In genomic region chr4:142563682-142564291, GRCh38 we compare ENCODE assay signal across 13 cellular contexts.
DNase-seq lines count a peak whose midpoint lies in the region; ATAC-seq and TF ChIP-seq lines count a peak whose summit lies in the region.
"Had no signal": no experiment of that assay in that cellular context is flagged by ENCODE, and none has a peak within 500 bp of the region (broad histone marks: within the 10 kb centered on the region; RNA-seq: fewer than 3 reads in every experiment).

No MANE protein-coding gene starts in this region.

- peaks cover 30% of the 10 kb centered on the region for H3K36me3 Mint-ChIP-seq in activated naive CD4-positive, alpha-beta T cell treated with anti-CD3 and anti-CD28 coated beads for 36 hours (ENCODE audit: low read depth)
- no peaks in the 10 kb centered on the region for H3K36me3 Mint-ChIP-seq in central memory CD8-positive, alpha-beta T cell (ENCODE audit: insufficient read depth)
- H3K36me3 Mint-ChIP-seq in activated CD8-positive, alpha-beta T cell treated with anti-CD3 and anti-CD28 coated beads for 36 hours (ENCODE audit: low read depth) = no peaks in the 10 kb centered on the region

- no peaks in the 10 kb centered on the region for H4K20me1 ChIP-seq in IMR-90 (ENCODE audit: insufficient read depth, low read length)

- no peak overlapping the region for H3K56ac ChIP-seq in IMR-90 (ENCODE audit: extremely low read depth, insufficient read depth, low read length)

- no peak for DNase-seq in activated naive CD4-positive, alpha-beta T cell treated with anti-CD3 and anti-CD28 coated beads for 36 hours
- no peak for DNase-seq in activated naive CD4-positive, alpha-beta T cell (lab: John Stamatoyannopoulos, UW)
- DNase-seq in IMR-90 (peak; percentile 36), renal cortical epithelial cell (ENCODE audit: low read depth) (peak; percentile 82), heart right ventricle (no peak)
- no peak for DNase-seq in central memory CD8-positive, alpha-beta T cell (ENCODE audit: low spot score in 2 of 2)
- DNase-seq in activated CD8-positive, alpha-beta T cell treated with anti-CD3 and anti-CD28 coated beads for 36 hours = no peak
- DNase-seq: anterior cingulate cortex, NCI-H446 treated with DMSO at 0.1 percent for 48 hours, SIG-M5, tibial artery had no signal

- BruUV-seq in IMR-90 (replicated peaks; lab: Mats Ljungman, UMichigan) = no TSS peak

- H2AK5ac ChIP-seq in IMR-90 (ENCODE audit: low read depth, low read length) = no peak overlapping the region

- no peak overlapping the region for H3K18ac ChIP-seq in IMR-90 (ENCODE audit: low read depth, low read length)

- no peak for TF ChIP-seq RAD21 in IMR-90 (IDR thresholded peaks at IDR 0.05; ENCODE audit: low read length)

- peaks cover 52% of the 10 kb centered on the region for H3K4me1 Mint-ChIP-seq in activated naive CD4-positive, alpha-beta T cell treated with anti-CD3 and anti-CD28 coated beads for 36 hours (ENCODE audit: low read depth)
- peaks cover 28% of the 10 kb centered on the region for H3K4me1 Mint-ChIP-seq in central memory CD8-positive, alpha-beta T cell
- H3K4me1 Mint-ChIP-seq in activated CD8-positive, alpha-beta T cell treated with anti-CD3 and anti-CD28 coated beads for 36 hours (ENCODE audit: low read depth) = peaks cover 25% of the 10 kb centered on the region

- no peaks in the 10 kb centered on the region for H3K27me3 ChIP-seq in IMR-90 (ENCODE audit: control insufficient read depth, insufficient read depth, low read length)
- no peaks in the 10 kb centered on the region for H3K27me3 ChIP-seq in heart right ventricle
- H3K27me3 ChIP-seq: tibial artery had no signal

- no peaks in the 10 kb centered on the region for H3K27me3 Mint-ChIP-seq in activated naive CD4-positive, alpha-beta T cell treated with anti-CD3 and anti-CD28 coated beads for 36 hours (ENCODE audit: low read depth)
- no peaks in the 10 kb centered on the region for H3K27me3 Mint-ChIP-seq in central memory CD8-positive, alpha-beta T cell
- H3K27me3 Mint-ChIP-seq in activated CD8-positive, alpha-beta T cell treated with anti-CD3 and anti-CD28 coated beads for 36 hours = no peaks in the 10 kb centered on the region

- TF ChIP-seq CTCF in IMR-90 (conservative IDR thresholded peaks at IDR 0.05; ENCODE audit: low read depth, low read length) (no peak), heart right ventricle (IDR thresholded peaks at IDR 0.05) (no peak)
- TF ChIP-seq CTCF in activated CD8-positive, alpha-beta T cell treated with anti-CD3 and anti-CD28 coated beads for 36 hours (IDR thresholded peaks at IDR 0.05) = no peak

- H4K5ac ChIP-seq in IMR-90 (ENCODE audit: low read depth, low read length) = no peak overlapping the region

- CTCF ChIA-PET in activated naive CD4-positive, alpha-beta T cell treated with anti-CD3 and anti-CD28 coated beads for 36 hours (lab: Charles Lee) = interaction anchor here (1.7 kb wide), 1 partner anchor 64 kb away, joined by 4 read pairs; no protein-coding TSS in a partner anchor
- CTCF ChIA-PET in IMR-90 (lab: Yijun Ruan, JAX) = no interaction called here
- CTCF ChIA-PET in activated CD8-positive, alpha-beta T cell treated with anti-CD3 and anti-CD28 coated beads for 36 hours (lab: Charles Lee) = interaction anchor here (1.3 kb wide), 1 partner anchor 211 kb away, joined by 4 read pairs; no protein-coding TSS in a partner anchor

- in situ Hi-C loops in IMR-90 (cut with MboI; ENCODE audit: low sequenced_read_pairs) = no loop called here

- H4K91ac ChIP-seq in IMR-90 (ENCODE audit: insufficient read depth, low read depth, low read length) = no peak overlapping the region

- H3K4me1 ChIP-seq in IMR-90 (ENCODE audit: control insufficient read depth, insufficient read depth, low read length) (peaks cover 3% of the 10 kb centered on the region), heart right ventricle (peaks cover 0 to 14% (median 3%) of the 10 kb centered on the region in 9 donors)
- H3K4me1 ChIP-seq: HAP-1 had no signal

- H2BK120ac ChIP-seq in IMR-90 (ENCODE audit: low read depth, low read length) = no peak overlapping the region

- H3K9ac ChIP-seq in IMR-90 (ENCODE audit: low read depth, low read length) = no peak overlapping the region

- H4K8ac ChIP-seq in IMR-90 (ENCODE audit: low read depth in 2 of 2, low read length in 2 of 2) = no peak overlapping the region

- H2AFZ ChIP-seq in IMR-90 (replicated peaks; ENCODE audit: low read length, poor library complexity) = no peak overlapping the region

- no peak overlapping the region for H3K23ac ChIP-seq in IMR-90 (ENCODE audit: low read depth, low read length)

- no peaks in the 10 kb centered on the region for H3K9me3 ChIP-seq in IMR-90 (ENCODE audit: control insufficient read depth, insufficient read depth, low read length)
- H3K9me3 ChIP-seq in heart right ventricle = peaks cover 0 to 5% (median 0%) of the 10 kb centered on the region in 11 donors
- H3K9me3 ChIP-seq: HAP-1, tibial artery had no signal

- POLR2A ChIA-PET in IMR-90 (lab: Charles Lee; ENCODE audit: unreplicated experiment) = no interaction called here
- POLR2A ChIA-PET in activated CD8-positive, alpha-beta T cell treated with anti-CD3 and anti-CD28 coated beads for 36 hours (lab: Charles Lee) = no interaction called here

- intact Hi-C loops in activated naive CD4-positive, alpha-beta T cell treated with anti-CD3 and anti-CD28 coated beads for 36 hours (cut with micrococcal nuclease) = no loop called here
- intact Hi-C loops in IMR-90 (cut with micrococcal nuclease) = loop anchor here (5.0 kb wide), 1 partner anchor 709 kb away; no protein-coding TSS in a partner anchor
- intact Hi-C loops in activated CD8-positive, alpha-beta T cell treated with anti-CD3 and anti-CD28 coated beads for 36 hours (cut with micrococcal nuclease) = no loop called here
- intact Hi-C loops in heart right ventricle (cut with DNase I) = no loop called here

- H3K9me3 Mint-ChIP-seq in activated naive CD4-positive, alpha-beta T cell treated with anti-CD3 and anti-CD28 coated beads for 36 hours = no peaks in the 10 kb centered on the region
- no peaks in the 10 kb centered on the region for H3K9me3 Mint-ChIP-seq in central memory CD8-positive, alpha-beta T cell
- H3K9me3 Mint-ChIP-seq in activated CD8-positive, alpha-beta T cell treated with anti-CD3 and anti-CD28 coated beads for 36 hours = no peaks in the 10 kb centered on the region

- H3K36me3 ChIP-seq in IMR-90 (ENCODE audit: control insufficient read depth, insufficient read depth, low read length) (no peaks in the 10 kb centered on the region), heart right ventricle (no peaks in the 10 kb centered on the region)
- H3K36me3 ChIP-seq: HAP-1, tibial artery had no signal

- TF ChIP-seq POLR2A in IMR-90 (IDR thresholded peaks at IDR 0.05; ENCODE audit: low read depth, low read length) = no peak

- no peak overlapping the region for H3K14ac ChIP-seq in IMR-90 (replicated peaks; ENCODE audit: low read depth, low read length)

- H2BK20ac ChIP-seq in IMR-90 (ENCODE audit: low read depth, low read length) = no peak overlapping the region

- ATAC-seq in IMR-90 (ENCODE audit: low read depth) (no peak), GM21381 (IDR thresholded peaks at IDR 0.05; ENCODE audit: unreplicated experiment) (no peak), heart right ventricle (no peak)
- no peak for ATAC-seq in central memory CD8-positive, alpha-beta T cell (replicated peaks; ENCODE audit: extremely low read depth, poor library complexity, severe bottlenecking)
- no peak for ATAC-seq in activated CD8-positive, alpha-beta T cell treated with anti-CD3 and anti-CD28 coated beads for 36 hours

- no CpG with 5 or more reads among the region's 6 CpGs for WGBS in IMR-90 (ENCODE audit: extremely low coverage in 2 of 2, insufficient read length in 1 of 2), 2 experiments
- WGBS in heart right ventricle, 2 donors = 91 to 92% methylated on average over 6 of the region's 6 CpGs

- H3K4me3 Mint-ChIP-seq in activated naive CD4-positive, alpha-beta T cell treated with anti-CD3 and anti-CD28 coated beads for 36 hours = peak overlapping the region; percentile 32
- no peak overlapping the region for H3K4me3 Mint-ChIP-seq in central memory CD8-positive, alpha-beta T cell
- H3K4me3 Mint-ChIP-seq in activated CD8-positive, alpha-beta T cell treated with anti-CD3 and anti-CD28 coated beads for 36 hours = no peak overlapping the region

- H3K27ac ChIP-seq in IMR-90 (ENCODE audit: insufficient read depth, low read length) (no peak overlapping the region), heart right ventricle (no peak overlapping the region)
- H3K27ac ChIP-seq: tibial artery had no signal

- no peak overlapping the region for H2AK9ac ChIP-seq in IMR-90 (replicated peaks; ENCODE audit: low read depth, low read length, poor library complexity)

- no peak overlapping the region for H3K4ac ChIP-seq in IMR-90 (ENCODE audit: low read depth, low read length)

- peaks cover 2% of the 10 kb centered on the region; the same call in 1 of the 2 replicates for H3K9me1 ChIP-seq in IMR-90 (ENCODE audit: insufficient read depth, low read length)

- no peak overlapping the region for H2BK5ac ChIP-seq in IMR-90 (ENCODE audit: low read depth, low read length, poor library complexity, severe bottlenecking)

- no peaks in the 10 kb centered on the region for H3K79me1 ChIP-seq in IMR-90 (ENCODE audit: low read depth in 1 of 2, low read length in 2 of 2)

- no peak overlapping the region for H2BK15ac ChIP-seq in IMR-90 (ENCODE audit: low read depth, low read length)

- no peak overlapping the region for H3K4me2 ChIP-seq in IMR-90 (ENCODE audit: low read depth, low read length)

- H3K4me3 ChIP-seq in IMR-90 (ENCODE audit: insufficient read depth, low read depth, low read length) (no peak overlapping the region), heart right ventricle (no peak overlapping the region)
- H3K4me3 ChIP-seq: HAP-1, tibial artery had no signal

- peak overlapping the region; percentile 90 for H3K27ac Mint-ChIP-seq in activated naive CD4-positive, alpha-beta T cell treated with anti-CD3 and anti-CD28 coated beads for 36 hours
- H3K27ac Mint-ChIP-seq in central memory CD8-positive, alpha-beta T cell (ENCODE audit: low read depth) = peak overlapping the region; percentile 52
- H3K27ac Mint-ChIP-seq in activated CD8-positive, alpha-beta T cell treated with anti-CD3 and anti-CD28 coated beads for 36 hours = no peak overlapping the region

- dilution Hi-C loops in IMR-90 (cut with HindIII; ENCODE audit: low sequenced_read_pairs, unreplicated experiment) = no loop called here

TF ChIP-seq in IMR-90, 13 proteins besides CTCF, POLR2A, EP300 and RAD21 (continues in another document):
- no peak for TF ChIP-seq CHD1 (IDR thresholded peaks at IDR 0.05; ENCODE audit: low read depth, low read length)
- no peak for TF ChIP-seq BHLHE40 (IDR thresholded peaks at IDR 0.05; ENCODE audit: low read depth, low read length)
- no peak for TF ChIP-seq RFX5 (IDR thresholded peaks at IDR 0.05; ENCODE audit: low read depth, low read length)
- TF ChIP-seq NFE2L2 (IDR thresholded peaks at IDR 0.05; ENCODE audit: low read depth, low read length) = no peak
- no peak for TF ChIP-seq RCOR1 (IDR thresholded peaks at IDR 0.05; ENCODE audit: insufficient replicate concordance, low read length)

Comparison
In these comparisons a context has a peak if more than half of its experiments do, and no peak if none do; other contexts are left out.
1. DNase-seq: peak in IMR-90 (single experiment) and renal cortical epithelial cell (single experiment); none in activated naive CD4-positive, alpha-beta T cell treated with anti-CD3 and anti-CD28 coated beads for 36 hours (single experiment), activated naive CD4-positive, alpha-beta T cell (0 of 4), central memory CD8-positive, alpha-beta T cell (0 of 2), activated CD8-positive, alpha-beta T cell treated with anti-CD3 and anti-CD28 coated beads for 36 hours (single experiment) and heart right ventricle (0 of 2).